In the genomic region with DNA sequence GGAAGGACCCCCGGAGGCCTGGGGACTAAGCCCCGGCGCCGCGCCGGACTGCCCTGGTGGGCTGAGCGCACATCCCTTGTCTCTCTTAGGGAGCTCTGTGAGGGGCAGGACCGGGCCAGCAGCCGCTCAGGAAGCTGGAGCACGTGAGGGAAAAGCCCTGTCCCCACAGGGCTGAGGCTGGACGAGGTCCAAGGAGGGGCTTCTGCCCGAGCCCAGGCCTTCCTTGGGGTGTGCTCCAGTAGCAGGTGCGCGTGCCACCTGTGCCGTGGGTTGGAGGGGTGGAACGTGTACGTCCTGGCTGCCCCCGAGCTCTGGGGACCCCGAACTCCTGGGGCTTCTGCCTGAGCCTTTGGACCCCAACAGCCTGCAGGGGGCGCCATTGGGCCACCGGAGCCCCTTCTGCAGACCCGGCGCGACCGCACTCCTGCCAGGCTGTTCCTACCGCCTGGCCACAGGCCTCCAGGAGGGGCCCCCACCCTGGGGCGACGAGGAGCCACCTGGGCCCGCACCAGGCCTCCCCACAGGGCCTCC, we compare ENCODE assay signal across 8 cellular contexts. TPM values are rescaled to one million over a fixed set of nuclear protein-coding genes. Genes with fewer than 3 reads are reported as not detected.
DNase-seq lines count a peak whose midpoint lies in the region; ATAC-seq and TF ChIP-seq lines count a peak whose summit lies in the region.

No MANE protein-coding gene starts in this region.

- H3K9me3 Mint-ChIP-seq in activated CD4-positive, alpha-beta T cell treated with anti-CD3 and anti-CD28 coated beads for 36 hours (ENCODE audit: low read depth): no peaks in the 10 kb centered on the region

- no peaks in the 10 kb centered on the region for H3K27me3 ChIP-seq in liver (ENCODE audit: control insufficient read depth in 4 of 4, insufficient read depth in 4 of 4, low read length in 3 of 4)

- peaks cover 11 to 36% (median 21%) of the 10 kb centered on the region in 4 donors for H3K4me1 ChIP-seq in liver (ENCODE audit: control insufficient read depth in 4 of 4, insufficient read depth in 4 of 4, low read length in 3 of 4)

- POLR2A ChIA-PET in activated CD4-positive, alpha-beta T cell treated with anti-CD3 and anti-CD28 coated beads for 36 hours (lab: Charles Lee): no interaction called here

- H3K4me1 Mint-ChIP-seq in activated CD4-positive, alpha-beta T cell treated with anti-CD3 and anti-CD28 coated beads for 36 hours: peaks cover 4% of the 10 kb centered on the region

- H3K4me3 ChIP-seq in AG09309 (ENCODE audit: control insufficient read depth, low read depth, low read length) (no peak overlapping the region), liver (ENCODE audit: low read depth in 1 of 3, low read length in 3 of 3) (no peak overlapping the region)

- no peaks in the 10 kb centered on the region for H3K9me3 ChIP-seq in liver (ENCODE audit: control insufficient read depth in 4 of 4, low read length in 3 of 4)

- no peaks in the 10 kb centered on the region for H3K36me3 ChIP-seq in liver (ENCODE audit: control insufficient read depth in 4 of 4, insufficient read depth in 3 of 4, low read depth in 1 of 4, low read length in 3 of 4)

- H3K27ac Mint-ChIP-seq in activated CD4-positive, alpha-beta T cell treated with anti-CD3 and anti-CD28 coated beads for 36 hours: no peak overlapping the region

- H3K27me3 Mint-ChIP-seq in activated CD4-positive, alpha-beta T cell treated with anti-CD3 and anti-CD28 coated beads for 36 hours: no peaks in the 10 kb centered on the region

- CTCF ChIA-PET in activated CD4-positive, alpha-beta T cell treated with anti-CD3 and anti-CD28 coated beads for 36 hours (lab: Charles Lee): interaction anchor here (0.6 to 6.3 kb wide), 19 partner anchors 9 to 467 kb away, joined by 3 to 104 read pairs (median 4); no protein-coding TSS in a partner anchor

- TF ChIP-seq RAD21 in liver (IDR thresholded peaks at IDR 0.05): peak; percentile 77 to 86

- 13% methylated on average over 29 of the region's 29 CpGs for WGBS in liver

- no peak overlapping the region for H3K4me3 Mint-ChIP-seq in activated CD4-positive, alpha-beta T cell treated with anti-CD3 and anti-CD28 coated beads for 36 hours

- no peak overlapping the region for H3K27ac ChIP-seq in liver (ENCODE audit: low read depth in 1 of 2, low read length in 2 of 2)

- TF ChIP-seq CTCF in AG09309 (IDR thresholded peaks at IDR 0.05; ENCODE audit: control insufficient read depth, insufficient read depth, low read depth, low read length, missing control alignments) (peak; percentile 77), liver (IDR thresholded peaks at IDR 0.05; ENCODE audit: low read depth, low read length, missing input control) (peak; percentile 65)

- H3K9ac ChIP-seq in liver (ENCODE audit: low read depth in 1 of 2, low read length in 2 of 2): no peak overlapping the region

- ATAC-seq in GM19455 (IDR thresholded peaks at IDR 0.05; ENCODE audit: unreplicated experiment) (peak; percentile 44), HG03025 (IDR thresholded peaks at IDR 0.05; ENCODE audit: low FRiP score, unreplicated experiment) (no peak)
- peak; percentile 59 for ATAC-seq in activated CD4-positive, alpha-beta T cell treated with anti-CD3 and anti-CD28 coated beads for 36 hours

- intact Hi-C loops in activated CD4-positive, alpha-beta T cell treated with anti-CD3 and anti-CD28 coated beads for 36 hours (cut with DNase I, micrococcal nuclease): loop anchor here (1.0 to 10.0 kb wide), 4 partner anchors 44 to 151 kb away; partner anchors contain the start of gene FGFR3 (in 1 of the 2)

- DNase-seq in AG09309 (ENCODE audit: low read depth): no peak
- DNase-seq in NCI-H460 (ENCODE audit: extremely low read depth, low read depth): peak; percentile 64
- peak; percentile 94 for DNase-seq in activated CD4-positive, alpha-beta T cell treated with anti-CD3 and anti-CD28 coated beads for 36 hours
- peak; percentile 70 for DNase-seq in cerebellar cortex (ENCODE audit: low spot score)
- peak; percentile 48 for DNase-seq in stimulated activated CD8-positive, alpha-beta memory T cell treated with anti-CD3 and anti-CD28 coated beads, Interleukin-12 subunit alpha, Interleukin-12 subunit beta, amount 100 ng/mL, for 4 hours (ENCODE audit: low read depth)

- peaks cover 11% of the 10 kb centered on the region for H3K36me3 Mint-ChIP-seq in activated CD4-positive, alpha-beta T cell treated with anti-CD3 and anti-CD28 coated beads for 36 hours (ENCODE audit: low read depth)

TF ChIP-seq in liver, 16 proteins besides CTCF, POLR2A, EP300 and RAD21:
- no peak for TF ChIP-seq GABPA (IDR thresholded peaks at IDR 0.05 in 1 of 2, conservative IDR thresholded peaks at IDR 0.05 in 1 of 2)
- no peak for TF ChIP-seq YY1 (IDR thresholded peaks at IDR 0.05)
TF ChIP-seq in liver: peak in this region for 0.

RNA-seq across cellular contexts. Expression of gene TACC3, which starts 27.2 kb away (rescaled TPM):
- total RNA-seq in NCI-H460 (2014; rRNA removed; shearing (Covaris generic)): 20.2 and 24.7 TPM in 2 replicates
- 93.1 and 132 TPM in 2 replicates for polyA plus RNA-seq in NCI-H460 (2014; cell fraction: nucleus; rRNA removed)
- 100 to 1,000 TPM; 197 to 206 TPM for total RNA-seq in activated CD4-positive, alpha-beta T cell treated with anti-CD3 and anti-CD28 coated beads for 36 hours
- 10 to 100 TPM in 1 of 2 donors, 1 to 10 TPM in 1; 4.9 to 38.9 TPM for total RNA-seq in liver
- polyA plus RNA-seq in liver: 1 to 10 TPM; 1.4 to 6.1 TPM

RNA-seq across cellular contexts. Expression of gene TMEM129, which starts 27.4 kb away (rescaled TPM):
- total RNA-seq in NCI-H460 (2014; rRNA removed; shearing (Covaris generic)): 24.5 and 27.5 TPM in 2 replicates
- polyA plus RNA-seq in NCI-H460 (2014; cell fraction: nucleus; rRNA removed): 152 and 194 TPM in 2 replicates
- 10 to 100 TPM; 13.7 to 14.6 TPM for total RNA-seq in activated CD4-positive, alpha-beta T cell treated with anti-CD3 and anti-CD28 coated beads for 36 hours
- 10 to 100 TPM; 15.9 to 37.0 TPM for total RNA-seq in liver
- 10 to 100 TPM; 12.2 to 27.7 TPM for polyA plus RNA-seq in liver

RNA-seq across cellular contexts. Expression of gene SLBP, which starts 36.4 kb away (rescaled TPM):
- total RNA-seq in NCI-H460 (2014; rRNA removed; shearing (Covaris generic)): 52.5 and 63.5 TPM in 2 replicates
- polyA plus RNA-seq in NCI-H460 (2014; cell fraction: nucleus; rRNA removed): 118 and 128 TPM in 2 replicates
- 100 to 1,000 TPM; 113 to 134 TPM for total RNA-seq in activated CD4-positive, alpha-beta T cell treated with anti-CD3 and anti-CD28 coated beads for 36 hours
- total RNA-seq in liver: 10 to 100 TPM; 14.7 to 64.4 TPM
- 10 to 100 TPM; 15.1 to 19.6 TPM for polyA plus RNA-seq in liver

RNA-seq across cellular contexts. Expression of gene FGFR3, which starts 44.6 kb away (rescaled TPM):
- 0.49 and 0.62 TPM in 2 replicates for total RNA-seq in NCI-H460 (2014; rRNA removed; shearing (Covaris generic))
- polyA plus RNA-seq in NCI-H460 (2014; cell fraction: nucleus; rRNA removed): 9.7 and 15.0 TPM in 2 replicates
- total RNA-seq in activated CD4-positive, alpha-beta T cell treated with anti-CD3 and anti-CD28 coated beads for 36 hours: under 1 TPM in 1 of 2 experiments, not detected in 1; 0.11 TPM
- total RNA-seq in liver: 10 to 100 TPM; 39.1 to 40.0 TPM
- polyA plus RNA-seq in liver: 10 to 100 TPM in 1 of 2 donors, 1 to 10 TPM in 1; 5.6 to 19.1 TPM
